Comparison of ENCODE assay signal across 1 cellular context in genomic region chr12:130770413-130771028, GRCh38.
TF ChIP-seq lines count a peak whose summit lies in the region.

No MANE protein-coding gene starts in this region.

TF ChIP-seq in GM23338, 12 proteins besides CTCF, POLR2A, EP300 and RAD21 (continued from another document):
- TF ChIP-seq CREB1 (CRISPR knock-in tag; IDR thresholded peaks at IDR 0.05; ENCODE audit: low read depth) = no peak
- no peak for TF ChIP-seq ZNF331 (CRISPR knock-in tag; IDR thresholded peaks at IDR 0.05; ENCODE audit: low read depth)
TF ChIP-seq in GM23338: peak in this region for 0.
